ENCODE assay signal across 1 cellular context in the genomic region with DNA sequence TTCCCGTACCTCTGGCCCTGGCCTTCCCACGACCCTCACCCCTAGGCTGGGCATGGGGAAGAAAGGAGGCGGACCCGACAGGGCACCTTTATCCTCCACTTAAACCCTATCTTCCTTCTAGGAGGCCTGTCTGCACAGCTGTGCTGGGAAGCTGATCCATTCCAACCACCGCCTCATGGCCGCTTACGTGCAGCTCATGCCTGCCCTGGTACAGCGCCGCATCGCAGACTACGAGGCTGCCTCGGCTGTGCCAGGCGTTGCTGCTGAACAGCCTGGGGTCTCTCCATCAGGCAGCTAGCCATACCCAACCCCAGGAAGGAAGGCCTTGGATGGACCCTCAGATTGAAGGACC.
TF ChIP-seq lines count a peak whose summit lies in the region.

No MANE protein-coding gene starts in this region.

TF ChIP-seq in A549, 52 proteins besides CTCF, POLR2A, EP300 and RAD21 (continued from another document):
- TF ChIP-seq ZNF302 (CRISPR knock-in tag; IDR thresholded peaks at IDR 0.05) (no peak), RFX5 (IDR thresholded peaks at IDR 0.05) (no peak)
